ENCODE assay signal across 12 cellular contexts in genomic region chr6:26034901-26035300, GRCh38. TPM values are rescaled to one million over a fixed set of nuclear protein-coding genes. Genes with fewer than 3 reads are reported as not detected.
DNase-seq lines count a peak whose midpoint lies in the region; ATAC-seq, FAIRE-seq and TF ChIP-seq lines count a peak whose summit lies in the region.
"Had no signal": no experiment of that assay in that cellular context is flagged by ENCODE, and none has a peak within 500 bp of the region (broad histone marks: within the 10 kb centered on the region; RNA-seq: fewer than 3 reads in every experiment).

No MANE protein-coding gene starts in this region.

- no peaks in the 10 kb centered on the region for H3K9me3 Mint-ChIP-seq in activated CD4-positive, alpha-beta T cell treated with anti-CD3 and anti-CD28 coated beads for 36 hours (ENCODE audit: low read depth)

- 23% methylated on average over 2 of the region's 2 CpGs for WGBS in K562 (ENCODE audit: insufficient coverage, low coverage, missing lambda C conversion rate)

- in situ Hi-C loops in K562 (cut with MboI), result loop anchor here (5.0 kb wide), 1 partner anchor 1097 kb away; a partner anchor contains a TSS

- H3K9me3 ChIP-seq in MM.1S (replicated peaks; ENCODE audit: insufficient read depth, low read length) (no peaks in the 10 kb centered on the region), K562 (replicated peaks; ENCODE audit: control insufficient read depth, insufficient read depth, low read depth, low read length) (no peaks in the 10 kb centered on the region), osteoblast (ENCODE audit: low read depth, low read length) (no peaks in the 10 kb centered on the region)

- no peaks in the 10 kb centered on the region for H3K36me3 ChIP-seq in MM.1S (replicated peaks; ENCODE audit: insufficient read depth, low read length)
- 0 out of 3 replicates have a peak, but pooled peaks cover 4% of the 10 kb centered on the region for H3K36me3 ChIP-seq in K562 (ENCODE audit: control insufficient read depth, insufficient read depth, low read length)
- H3K36me3 ChIP-seq in osteoblast (ENCODE audit: insufficient read depth, low read length), result no peaks in the 10 kb centered on the region

- intact Hi-C loops in activated CD4-positive, alpha-beta T cell treated with anti-CD3 and anti-CD28 coated beads for 36 hours (cut with DNase I, micrococcal nuclease), result loop anchor here in 1 of 2 experiments (5.0 kb wide), 1 partner anchor 1777 kb away; a partner anchor contains a TSS
- intact Hi-C loops in K562 (cut with micrococcal nuclease), result loop anchor here (5.0 to 10.0 kb wide), 3 partner anchors 250 to 1857 kb away; a partner anchor contains a TSS

- no peak for FAIRE-seq in K562 (lab: Jason Lieb, UNC)
- no peak for FAIRE-seq in D721Med (lab: Jason Lieb, UNC)
- FAIRE-seq: G401.6 had no signal

- H3K27ac Mint-ChIP-seq in activated CD4-positive, alpha-beta T cell treated with anti-CD3 and anti-CD28 coated beads for 36 hours, result peak overlapping the region; percentile 48

- peak overlapping the region; percentile 97; the same call in 1 of the 2 replicates for H3K4me2 ChIP-seq in MM.1S (ENCODE audit: low read depth, low read length)
- peak overlapping the region; percentile 99 for H3K4me2 ChIP-seq in K562 (ENCODE audit: insufficient read depth, low read length)
- no peak overlapping the region for H3K4me2 ChIP-seq in osteoblast (ENCODE audit: insufficient read depth, low read length)

- H2AFZ ChIP-seq in MM.1S (ENCODE audit: low read length), result no peak overlapping the region
- H2AFZ ChIP-seq in K562 (ENCODE audit: low read depth, low read length), result peak overlapping the region; percentile 54
- H2AFZ ChIP-seq in osteoblast (ENCODE audit: low read length), result no peak overlapping the region

- no peak for TF ChIP-seq POLR2A in K562 (conservative IDR thresholded peaks at IDR 0.05)

- BruUV-seq in K562 (replicated peaks; lab: Mats Ljungman, UMichigan), result no TSS peak

- H3K9me2 ChIP-seq in MM.1S (replicated peaks; ENCODE audit: insufficient read depth, low read length), result no peaks in the 10 kb centered on the region

- H3K4me1 ChIP-seq in MM.1S (ENCODE audit: low read length) (peaks cover 16% of the 10 kb centered on the region), K562 (replicated peaks in 1 of 2; ENCODE audit: control insufficient read depth in 2 of 2, insufficient read depth in 2 of 2, low read length in 2 of 2) (peaks cover 13 to 34% of the 10 kb centered on the region in 2 experiments), osteoblast (ENCODE audit: insufficient read depth, low read length) (peaks cover 19% of the 10 kb centered on the region)

- CTCF ChIA-PET in activated CD4-positive, alpha-beta T cell treated with anti-CD3 and anti-CD28 coated beads for 36 hours (lab: Charles Lee), result interaction anchor here (1.1 kb wide), 1 partner anchor 9 kb away, joined by 3 read pairs; no protein-coding TSS in a partner anchor
- CTCF ChIA-PET in K562 (lab: Yijun Ruan, JAX; ENCODE audit: low intra/inter-chr PET ratio), result no interaction called here

- H3K79me2 ChIP-seq in MM.1S (ENCODE audit: low read length) (no peaks in the 10 kb centered on the region), K562 (ENCODE audit: control insufficient read depth, insufficient read depth, low read length) (peaks cover 30% of the 10 kb centered on the region), osteoblast (ENCODE audit: insufficient read depth, low read length) (no peaks in the 10 kb centered on the region)

- H3K4me1 Mint-ChIP-seq in activated CD4-positive, alpha-beta T cell treated with anti-CD3 and anti-CD28 coated beads for 36 hours, result peaks cover 25% of the 10 kb centered on the region

- H3K27ac ChIP-seq in MM.1S (ENCODE audit: low read length), result peak overlapping the region; percentile 98; the same call in 1 of the 2 replicates
- H3K27ac ChIP-seq in K562 (ENCODE audit: extremely low read depth, low read depth, low read length), result peak overlapping the region; percentile 99
- peak overlapping the region; percentile 90 for H3K27ac ChIP-seq in osteoblast (ENCODE audit: low read depth, low read length)

- no peak for TF ChIP-seq CTCF in MM.1S (IDR thresholded peaks at IDR 0.05; ENCODE audit: low read length)
- TF ChIP-seq CTCF in K562 (IDR thresholded peaks at IDR 0.05 in 2 of 3, conservative IDR thresholded peaks at IDR 0.05 in 1 of 3; ENCODE audit: insufficient read depth in 2 of 3, low read depth in 1 of 3, low read length in 3 of 3), result no peak
- no peak for TF ChIP-seq CTCF in osteoblast (IDR thresholded peaks at IDR 0.05; ENCODE audit: extremely low read depth, low read depth, low read length)
- TF ChIP-seq CTCF in D721Med (IDR thresholded peaks at IDR 0.05; ENCODE audit: insufficient read depth, missing control alignments), result no peak

- no peak overlapping the region for H3K4me3 ChIP-seq in MM.1S (ENCODE audit: low read length)
- H3K4me3 ChIP-seq in K562, result no peak overlapping the region; the same call in 1 of the 2 replicates
- H3K4me3 ChIP-seq in osteoblast (ENCODE audit: insufficient read depth, low read length), result no peak overlapping the region

- H3K9me1 ChIP-seq in K562 (ENCODE audit: control insufficient read depth, insufficient read depth, low read length), result no peaks in the 10 kb centered on the region

- no peaks in the 10 kb centered on the region for H3K27me3 Mint-ChIP-seq in activated CD4-positive, alpha-beta T cell treated with anti-CD3 and anti-CD28 coated beads for 36 hours

- no peak for TF ChIP-seq RAD21 in K562 (CRISPR knock-in tag; conservative IDR thresholded peaks at IDR 0.05 in 1 of 2, IDR thresholded peaks at IDR 0.05 in 1 of 2)

- no peak for DNase-seq in activated CD4-positive, alpha-beta T cell treated with anti-CD3 and anti-CD28 coated beads for 36 hours
- no peak for DNase-seq in activated CD4-positive, alpha-beta T cell treated with anti-CD3 and anti-CD28 coated beads for 1 hour
- DNase-seq in MM.1S (no peak), K562 (ENCODE audit: extremely low read depth in 1 of 4, low spot score in 3 of 4) (peak in 1 of 4 experiments; percentile 52), osteoblast (ENCODE audit: insufficient read length, low spot score, missing footprints) (no peak), NCI-H2171 treated with DMSO at 0.1 percent for 48 hours (lab: John Stamatoyannopoulos, UW) (no peak), D721Med (ENCODE audit: insufficient read length, low spot score) (no peak), T-helper 9 cell (no peak)
- DNase-seq: amniotic stem cell, foreskin melanocyte, NCI-H774 had no signal

- H4K20me1 ChIP-seq in MM.1S (ENCODE audit: insufficient read depth, low read length) (no peaks in the 10 kb centered on the region), K562 (replicated peaks; ENCODE audit: control insufficient read depth, insufficient read depth, low read length) (peaks cover 5% of the 10 kb centered on the region), osteoblast (ENCODE audit: insufficient read depth, low read length) (no peaks in the 10 kb centered on the region)

- no peak for TF ChIP-seq EP300 in K562 (IDR thresholded peaks at IDR 0.05; ENCODE audit: low read length)

- H3K36me3 Mint-ChIP-seq in activated CD4-positive, alpha-beta T cell treated with anti-CD3 and anti-CD28 coated beads for 36 hours (ENCODE audit: low read depth), result peaks cover 6% of the 10 kb centered on the region

- no peak overlapping the region for H3K9ac ChIP-seq in MM.1S (ENCODE audit: low read length)
- peak overlapping the region in 1 of 2 experiments; percentile 94; a peak in 2 of 4 replicates for H3K9ac ChIP-seq in K562 (ENCODE audit: insufficient read depth in 1 of 2, low read depth in 2 of 2, low read length in 2 of 2)

- no peak overlapping the region for H3K4me3 Mint-ChIP-seq in activated CD4-positive, alpha-beta T cell treated with anti-CD3 and anti-CD28 coated beads for 36 hours

- H3K27me3 ChIP-seq in MM.1S (replicated peaks; ENCODE audit: insufficient read depth, low read length), result no peaks in the 10 kb centered on the region
- no peaks in the 10 kb centered on the region for H3K27me3 ChIP-seq in K562 (ENCODE audit: control insufficient read depth in 2 of 2, insufficient read depth in 2 of 2, low read length in 2 of 2)
- no peaks in the 10 kb centered on the region for H3K27me3 ChIP-seq in osteoblast (ENCODE audit: insufficient read depth, low read length)

- H3F3A ChIP-seq in MM.1S (ENCODE audit: insufficient read depth, low read length), result peaks cover 33% of the 10 kb centered on the region

- POLR2A ChIA-PET in activated CD4-positive, alpha-beta T cell treated with anti-CD3 and anti-CD28 coated beads for 36 hours (lab: Charles Lee), result interaction anchor here (6.0 to 10.8 kb wide), 2 partner anchors 11 to 13 kb away, joined by 179 to 571 read pairs; a partner anchor contains a TSS
- POLR2A ChIA-PET in K562 (lab: Yijun Ruan, JAX), result interaction anchor here (0.7 to 13.8 kb wide), 7 partner anchors 10 to 122 kb away, joined by 3 to 597 read pairs (median 24); a partner anchor contains a TSS

- no peak for ATAC-seq in activated CD4-positive, alpha-beta T cell treated with anti-CD3 and anti-CD28 coated beads for 36 hours
- ATAC-seq in K562, result no peak

RNA-seq across cellular contexts. Expression of gene HFE, which starts 52.3 kb away (rescaled TPM):
- total RNA-seq in activated CD4-positive, alpha-beta T cell treated with anti-CD3 and anti-CD28 coated beads for 36 hours, result 1 to 10 TPM; 1.1 to 1.4 TPM
- 2.3 and 3.3 TPM in 2 replicates for total RNA-seq in K562 (2011; cell fraction: chromatin; rRNA removed; ENCODE audit: low replicate concordance)
- 1.3 and 2.2 TPM in 2 replicates for total RNA-seq in K562 (2011; cell fraction: nucleolus; rRNA removed)
- 2.1 and 3.3 TPM in 2 replicates for total RNA-seq in K562 (2011; cell fraction: nucleoplasm; rRNA removed)
- total RNA-seq in K562 (2014; rRNA removed), result 0.14 and 0.73 TPM in 2 replicates
- 0.76 and 1.1 TPM in 2 replicates for total RNA-seq in K562 (2014; rRNA removed; fragmentation: Illumina TruSeq; extraction: Trizol)
- total RNA-seq in K562 (2015; rRNA removed; fragmentation: Illumina TruSeq; extraction: Trizol), result 1.2 and 1.3 TPM in 2 replicates
- total RNA-seq in K562 (2021), result 0.58 and 0.98 TPM in 2 replicates
- polyA plus RNA-seq in K562 (2011; rRNA removed), result 0.54 and 1.1 TPM in 2 replicates
- polyA plus RNA-seq in K562 (2011; cell fraction: cytosol; rRNA removed), result 0.66 and 0.88 TPM in 2 replicates
- polyA plus RNA-seq in K562 (2011; cell fraction: nucleus; rRNA removed), result 0.65 and 0.95 TPM in 2 replicates
- 1.8 and 2.4 TPM in 2 replicates for polyA plus RNA-seq in K562 (2012)
- 0.78 and 0.89 TPM in 2 replicates for polyA plus RNA-seq in K562 (2014; fragmentation: Illumina TruSeq; extraction: Trizol)
- under 1 TPM; 0.17 to 0.31 TPM for polyA plus RNA-seq in K562 (2014; fragmentation: Nextera tagmentation; extraction: Ambion mirVana)
- polyA plus RNA-seq in K562 (2014; rRNA removed), result 0.84 and 1.2 TPM in 2 replicates
- 1.3 and 1.7 TPM in 2 replicates for polyA minus RNA-seq in K562 (2011; rRNA and poly(A)+ RNA removed)
- 0.95 TPM in 1 of 2 replicates, not detected in the other for polyA minus RNA-seq in K562 (2011; cell fraction: cytosol; rRNA and poly(A)+ RNA removed)
- polyA minus RNA-seq in K562 (2011; cell fraction: nucleus; rRNA and poly(A)+ RNA removed), result 0.44 and 0.94 TPM in 2 replicates
- total RNA-seq in osteoblast, result 14.1 and 15.9 TPM in 2 replicates
